1 cellular context compared by ENCODE assay signal in the genomic region with DNA sequence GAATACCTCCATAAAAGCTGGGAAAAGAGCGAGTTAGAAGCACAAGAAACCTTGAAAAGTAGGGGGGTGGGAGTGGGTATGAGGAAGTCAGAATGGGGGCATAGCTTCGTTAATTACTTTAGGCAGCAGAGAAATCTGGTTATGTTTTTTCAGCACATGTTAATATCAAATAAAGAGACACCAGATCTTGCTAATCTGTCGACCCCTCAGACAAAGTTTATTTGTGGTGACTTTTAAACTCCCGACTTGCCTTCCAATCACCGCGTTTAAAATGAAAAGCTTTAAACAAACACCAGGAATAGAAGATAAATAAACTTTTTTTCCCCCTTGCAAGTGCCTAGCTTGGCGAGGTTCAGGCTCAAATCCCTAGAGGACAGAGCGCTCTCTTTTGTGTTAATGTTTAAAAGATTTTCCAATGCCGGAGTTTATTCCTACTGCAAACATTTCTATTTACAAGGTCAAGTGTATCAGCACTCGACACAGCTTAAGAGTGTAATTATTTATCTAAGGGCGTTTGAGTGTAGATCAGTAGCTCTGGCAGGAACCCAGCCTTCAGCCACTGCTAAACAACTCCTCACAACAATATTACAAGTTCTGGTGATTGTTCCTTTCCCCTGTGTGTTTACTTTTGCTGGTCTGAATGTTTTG.
TF ChIP-seq lines count a peak whose summit lies in the region.

No MANE protein-coding gene starts in this region.

TF ChIP-seq in HepG2, 621 proteins besides CTCF, POLR2A, EP300 and RAD21 (continued from another document and continues in another):
- TF ChIP-seq, protein P1, sequence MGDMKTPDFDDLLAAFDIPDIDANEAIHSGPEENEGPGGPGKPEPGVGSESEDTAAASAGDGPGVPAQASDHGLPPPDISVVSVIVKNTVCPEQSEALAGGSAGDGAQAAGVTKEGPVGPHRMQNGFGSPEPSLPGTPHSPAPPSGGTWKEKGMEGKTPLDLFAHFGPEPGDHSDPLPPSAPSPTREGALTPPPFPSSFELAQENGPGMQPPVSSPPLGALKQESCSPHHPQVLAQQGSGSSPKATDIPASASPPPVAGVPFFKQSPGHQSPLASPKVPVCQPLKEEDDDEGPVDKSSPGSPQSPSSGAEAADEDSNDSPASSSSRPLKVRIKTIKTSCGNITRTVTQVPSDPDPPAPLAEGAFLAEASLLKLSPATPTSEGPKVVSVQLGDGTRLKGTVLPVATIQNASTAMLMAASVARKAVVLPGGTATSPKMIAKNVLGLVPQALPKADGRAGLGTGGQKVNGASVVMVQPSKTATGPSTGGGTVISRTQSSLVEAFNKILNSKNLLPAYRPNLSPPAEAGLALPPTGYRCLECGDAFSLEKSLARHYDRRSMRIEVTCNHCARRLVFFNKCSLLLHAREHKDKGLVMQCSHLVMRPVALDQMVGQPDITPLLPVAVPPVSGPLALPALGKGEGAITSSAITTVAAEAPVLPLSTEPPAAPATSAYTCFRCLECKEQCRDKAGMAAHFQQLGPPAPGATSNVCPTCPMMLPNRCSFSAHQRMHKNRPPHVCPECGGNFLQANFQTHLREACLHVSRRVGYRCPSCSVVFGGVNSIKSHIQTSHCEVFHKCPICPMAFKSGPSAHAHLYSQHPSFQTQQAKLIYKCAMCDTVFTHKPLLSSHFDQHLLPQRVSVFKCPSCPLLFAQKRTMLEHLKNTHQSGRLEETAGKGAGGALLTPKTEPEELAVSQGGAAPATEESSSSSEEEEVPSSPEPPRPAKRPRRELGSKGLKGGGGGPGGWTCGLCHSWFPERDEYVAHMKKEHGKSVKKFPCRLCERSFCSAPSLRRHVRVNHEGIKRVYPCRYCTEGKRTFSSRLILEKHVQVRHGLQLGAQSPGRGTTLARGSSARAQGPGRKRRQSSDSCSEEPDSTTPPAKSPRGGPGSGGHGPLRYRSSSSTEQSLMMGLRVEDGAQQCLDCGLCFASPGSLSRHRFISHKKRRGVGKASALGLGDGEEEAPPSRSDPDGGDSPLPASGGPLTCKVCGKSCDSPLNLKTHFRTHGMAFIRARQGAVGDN (CRISPR knock-in tag; IDR thresholded peaks at IDR 0.05): no peak
- no peak for TF ChIP-seq REXO4 (CRISPR knock-in tag; IDR thresholded peaks at IDR 0.05; ENCODE audit: borderline replicate concordance)
- no peak for TF ChIP-seq ZNF788 (CRISPR knock-in tag; IDR thresholded peaks at IDR 0.05; ENCODE audit: borderline replicate concordance)
- TF ChIP-seq ARNTL (CRISPR knock-in tag; IDR thresholded peaks at IDR 0.05): no peak
- no peak for TF ChIP-seq MIER3 (CRISPR knock-in tag; IDR thresholded peaks at IDR 0.05; ENCODE audit: borderline replicate concordance)
- TF ChIP-seq HNRNPK (IDR thresholded peaks at IDR 0.05; ENCODE audit: low read depth, low read length, poor library complexity, severe bottlenecking): no peak
- no peak for TF ChIP-seq ZSCAN20 (CRISPR knock-in tag; IDR thresholded peaks at IDR 0.05; ENCODE audit: borderline replicate concordance)
- TF ChIP-seq, protein P2, sequence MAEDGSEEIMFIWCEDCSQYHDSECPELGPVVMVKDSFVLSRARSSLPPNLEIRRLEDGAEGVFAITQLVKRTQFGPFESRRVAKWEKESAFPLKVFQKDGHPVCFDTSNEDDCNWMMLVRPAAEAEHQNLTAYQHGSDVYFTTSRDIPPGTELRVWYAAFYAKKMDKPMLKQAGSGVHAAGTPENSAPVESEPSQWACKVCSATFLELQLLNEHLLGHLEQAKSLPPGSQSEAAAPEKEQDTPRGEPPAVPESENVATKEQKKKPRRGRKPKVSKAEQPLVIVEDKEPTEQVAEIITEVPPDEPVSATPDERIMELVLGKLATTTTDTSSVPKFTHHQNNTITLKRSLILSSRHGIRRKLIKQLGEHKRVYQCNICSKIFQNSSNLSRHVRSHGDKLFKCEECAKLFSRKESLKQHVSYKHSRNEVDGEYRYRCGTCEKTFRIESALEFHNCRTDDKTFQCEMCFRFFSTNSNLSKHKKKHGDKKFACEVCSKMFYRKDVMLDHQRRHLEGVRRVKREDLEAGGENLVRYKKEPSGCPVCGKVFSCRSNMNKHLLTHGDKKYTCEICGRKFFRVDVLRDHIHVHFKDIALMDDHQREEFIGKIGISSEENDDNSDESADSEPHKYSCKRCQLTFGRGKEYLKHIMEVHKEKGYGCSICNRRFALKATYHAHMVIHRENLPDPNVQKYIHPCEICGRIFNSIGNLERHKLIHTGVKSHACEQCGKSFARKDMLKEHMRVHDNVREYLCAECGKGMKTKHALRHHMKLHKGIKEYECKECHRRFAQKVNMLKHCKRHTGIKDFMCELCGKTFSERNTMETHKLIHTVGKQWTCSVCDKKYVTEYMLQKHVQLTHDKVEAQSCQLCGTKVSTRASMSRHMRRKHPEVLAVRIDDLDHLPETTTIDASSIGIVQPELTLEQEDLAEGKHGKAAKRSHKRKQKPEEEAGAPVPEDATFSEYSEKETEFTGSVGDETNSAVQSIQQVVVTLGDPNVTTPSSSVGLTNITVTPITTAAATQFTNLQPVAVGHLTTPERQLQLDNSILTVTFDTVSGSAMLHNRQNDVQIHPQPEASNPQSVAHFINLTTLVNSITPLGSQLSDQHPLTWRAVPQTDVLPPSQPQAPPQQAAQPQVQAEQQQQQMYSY (CRISPR knock-in tag; IDR thresholded peaks at IDR 0.05): no peak
- TF ChIP-seq ZNF761 (CRISPR knock-in tag; conservative IDR thresholded peaks at IDR 0.05): no peak
- TF ChIP-seq, protein P3, sequence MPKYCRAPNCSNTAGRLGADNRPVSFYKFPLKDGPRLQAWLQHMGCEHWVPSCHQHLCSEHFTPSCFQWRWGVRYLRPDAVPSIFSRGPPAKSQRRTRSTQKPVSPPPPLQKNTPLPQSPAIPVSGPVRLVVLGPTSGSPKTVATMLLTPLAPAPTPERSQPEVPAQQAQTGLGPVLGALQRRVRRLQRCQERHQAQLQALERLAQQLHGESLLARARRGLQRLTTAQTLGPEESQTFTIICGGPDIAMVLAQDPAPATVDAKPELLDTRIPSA (CRISPR knock-in tag; IDR thresholded peaks at IDR 0.05; ENCODE audit: borderline replicate concordance): no peak
- TF ChIP-seq, protein P4, sequence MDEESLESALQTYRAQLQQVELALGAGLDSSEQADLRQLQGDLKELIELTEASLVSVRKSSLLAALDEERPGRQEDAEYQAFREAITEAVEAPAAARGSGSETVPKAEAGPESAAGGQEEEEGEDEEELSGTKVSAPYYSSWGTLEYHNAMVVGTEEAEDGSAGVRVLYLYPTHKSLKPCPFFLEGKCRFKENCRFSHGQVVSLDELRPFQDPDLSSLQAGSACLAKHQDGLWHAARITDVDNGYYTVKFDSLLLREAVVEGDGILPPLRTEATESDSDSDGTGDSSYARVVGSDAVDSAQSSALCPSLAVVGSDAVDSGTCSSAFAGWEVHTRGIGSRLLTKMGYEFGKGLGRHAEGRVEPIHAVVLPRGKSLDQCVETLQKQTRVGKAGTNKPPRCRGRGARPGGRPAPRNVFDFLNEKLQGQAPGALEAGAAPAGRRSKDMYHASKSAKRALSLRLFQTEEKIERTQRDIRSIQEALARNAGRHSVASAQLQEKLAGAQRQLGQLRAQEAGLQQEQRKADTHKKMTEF (CRISPR knock-in tag; IDR thresholded peaks at IDR 0.05): no peak
- 0 out of 2 replicates have a peak, but pooled peaks have one; percentile 33 for TF ChIP-seq GATAD2A (CRISPR knock-in tag; IDR thresholded peaks at IDR 0.05)
- TF ChIP-seq, protein P5, sequence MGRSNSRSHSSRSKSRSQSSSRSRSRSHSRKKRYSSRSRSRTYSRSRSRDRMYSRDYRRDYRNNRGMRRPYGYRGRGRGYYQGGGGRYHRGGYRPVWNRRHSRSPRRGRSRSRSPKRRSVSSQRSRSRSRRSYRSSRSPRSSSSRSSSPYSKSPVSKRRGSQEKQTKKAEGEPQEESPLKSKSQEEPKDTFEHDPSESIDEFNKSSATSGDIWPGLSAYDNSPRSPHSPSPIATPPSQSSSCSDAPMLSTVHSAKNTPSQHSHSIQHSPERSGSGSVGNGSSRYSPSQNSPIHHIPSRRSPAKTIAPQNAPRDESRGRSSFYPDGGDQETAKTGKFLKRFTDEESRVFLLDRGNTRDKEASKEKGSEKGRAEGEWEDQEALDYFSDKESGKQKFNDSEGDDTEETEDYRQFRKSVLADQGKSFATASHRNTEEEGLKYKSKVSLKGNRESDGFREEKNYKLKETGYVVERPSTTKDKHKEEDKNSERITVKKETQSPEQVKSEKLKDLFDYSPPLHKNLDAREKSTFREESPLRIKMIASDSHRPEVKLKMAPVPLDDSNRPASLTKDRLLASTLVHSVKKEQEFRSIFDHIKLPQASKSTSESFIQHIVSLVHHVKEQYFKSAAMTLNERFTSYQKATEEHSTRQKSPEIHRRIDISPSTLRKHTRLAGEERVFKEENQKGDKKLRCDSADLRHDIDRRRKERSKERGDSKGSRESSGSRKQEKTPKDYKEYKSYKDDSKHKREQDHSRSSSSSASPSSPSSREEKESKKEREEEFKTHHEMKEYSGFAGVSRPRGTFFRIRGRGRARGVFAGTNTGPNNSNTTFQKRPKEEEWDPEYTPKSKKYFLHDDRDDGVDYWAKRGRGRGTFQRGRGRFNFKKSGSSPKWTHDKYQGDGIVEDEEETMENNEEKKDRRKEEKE (IDR thresholded peaks at IDR 0.05): no peak
- TF ChIP-seq ZFAT (CRISPR knock-in tag; conservative IDR thresholded peaks at IDR 0.05): no peak
- TF ChIP-seq KMT2A (CRISPR knock-in tag; IDR thresholded peaks at IDR 0.05): no peak
- no peak for TF ChIP-seq IRX3 (CRISPR knock-in tag; IDR thresholded peaks at IDR 0.05; ENCODE audit: borderline replicate concordance, low read depth)
- TF ChIP-seq PAWR (CRISPR knock-in tag; IDR thresholded peaks at IDR 0.05; ENCODE audit: borderline replicate concordance): no peak
- TF ChIP-seq HNF4G (IDR thresholded peaks at IDR 0.05; ENCODE audit: borderline replicate concordance, low read depth, low read length): no peak
- no peak for TF ChIP-seq HNF4G (CRISPR knock-in tag; IDR thresholded peaks at IDR 0.05; ENCODE audit: borderline replicate concordance, low read depth)
- TF ChIP-seq ZNF766 (CRISPR knock-in tag; IDR thresholded peaks at IDR 0.05; ENCODE audit: borderline replicate concordance): no peak
- TF ChIP-seq, protein P6, sequence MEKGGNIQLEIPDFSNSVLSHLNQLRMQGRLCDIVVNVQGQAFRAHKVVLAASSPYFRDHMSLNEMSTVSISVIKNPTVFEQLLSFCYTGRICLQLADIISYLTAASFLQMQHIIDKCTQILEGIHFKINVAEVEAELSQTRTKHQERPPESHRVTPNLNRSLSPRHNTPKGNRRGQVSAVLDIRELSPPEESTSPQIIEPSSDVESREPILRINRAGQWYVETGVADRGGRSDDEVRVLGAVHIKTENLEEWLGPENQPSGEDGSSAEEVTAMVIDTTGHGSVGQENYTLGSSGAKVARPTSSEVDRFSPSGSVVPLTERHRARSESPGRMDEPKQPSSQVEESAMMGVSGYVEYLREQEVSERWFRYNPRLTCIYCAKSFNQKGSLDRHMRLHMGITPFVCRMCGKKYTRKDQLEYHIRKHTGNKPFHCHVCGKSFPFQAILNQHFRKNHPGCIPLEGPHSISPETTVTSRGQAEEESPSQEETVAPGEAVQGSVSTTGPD (CRISPR knock-in tag; IDR thresholded peaks at IDR 0.05): no peak
- no peak for TF ChIP-seq RBFOX2 (IDR thresholded peaks at IDR 0.05; ENCODE audit: low read depth, low read length)
- no peak for TF ChIP-seq ZSCAN9 (CRISPR knock-in tag; IDR thresholded peaks at IDR 0.05; ENCODE audit: borderline replicate concordance)
- no peak for TF ChIP-seq ZNF160 (CRISPR knock-in tag; IDR thresholded peaks at IDR 0.05)
- no peak for TF ChIP-seq MTA1 (CRISPR knock-in tag; IDR thresholded peaks at IDR 0.05; ENCODE audit: borderline replicate concordance)
- no peak for TF ChIP-seq ZNF850 (CRISPR knock-in tag; conservative IDR thresholded peaks at IDR 0.05)
- TF ChIP-seq, protein P7, sequence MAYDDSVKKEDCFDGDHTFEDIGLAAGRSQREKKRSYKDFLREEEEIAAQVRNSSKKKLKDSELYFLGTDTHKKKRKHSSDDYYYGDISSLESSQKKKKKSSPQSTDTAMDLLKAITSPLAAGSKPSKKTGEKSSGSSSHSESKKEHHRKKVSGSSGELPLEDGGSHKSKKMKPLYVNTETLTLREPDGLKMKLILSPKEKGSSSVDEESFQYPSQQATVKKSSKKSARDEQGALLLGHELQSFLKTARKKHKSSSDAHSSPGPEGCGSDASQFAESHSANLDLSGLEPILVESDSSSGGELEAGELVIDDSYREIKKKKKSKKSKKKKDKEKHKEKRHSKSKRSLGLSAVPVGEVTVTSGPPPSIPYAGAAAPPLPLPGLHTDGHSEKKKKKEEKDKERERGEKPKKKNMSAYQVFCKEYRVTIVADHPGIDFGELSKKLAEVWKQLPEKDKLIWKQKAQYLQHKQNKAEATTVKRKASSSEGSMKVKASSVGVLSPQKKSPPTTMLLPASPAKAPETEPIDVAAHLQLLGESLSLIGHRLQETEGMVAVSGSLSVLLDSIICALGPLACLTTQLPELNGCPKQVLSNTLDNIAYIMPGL (CRISPR knock-in tag; IDR thresholded peaks at IDR 0.05; ENCODE audit: borderline replicate concordance in 1 of 2, low read depth in 1 of 2): no peak
- TF ChIP-seq, protein P8, sequence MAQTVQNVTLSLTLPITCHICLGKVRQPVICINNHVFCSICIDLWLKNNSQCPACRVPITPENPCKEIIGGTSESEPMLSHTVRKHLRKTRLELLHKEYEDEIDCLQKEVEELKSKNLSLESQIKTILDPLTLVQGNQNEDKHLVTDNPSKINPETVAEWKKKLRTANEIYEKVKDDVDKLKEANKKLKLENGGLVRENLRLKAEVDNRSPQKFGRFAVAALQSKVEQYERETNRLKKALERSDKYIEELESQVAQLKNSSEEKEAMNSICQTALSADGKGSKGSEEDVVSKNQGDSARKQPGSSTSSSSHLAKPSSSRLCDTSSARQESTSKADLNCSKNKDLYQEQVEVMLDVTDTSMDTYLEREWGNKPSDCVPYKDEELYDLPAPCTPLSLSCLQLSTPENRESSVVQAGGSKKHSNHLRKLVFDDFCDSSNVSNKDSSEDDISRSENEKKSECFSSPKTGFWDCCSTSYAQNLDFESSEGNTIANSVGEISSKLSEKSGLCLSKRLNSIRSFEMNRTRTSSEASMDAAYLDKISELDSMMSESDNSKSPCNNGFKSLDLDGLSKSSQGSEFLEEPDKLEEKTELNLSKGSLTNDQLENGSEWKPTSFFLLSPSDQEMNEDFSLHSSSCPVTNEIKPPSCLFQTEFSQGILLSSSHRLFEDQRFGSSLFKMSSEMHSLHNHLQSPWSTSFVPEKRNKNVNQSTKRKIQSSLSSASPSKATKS (CRISPR knock-in tag; IDR thresholded peaks at IDR 0.05): no peak
- no peak for TF ChIP-seq ZNF629 (CRISPR knock-in tag; conservative IDR thresholded peaks at IDR 0.05)
- no peak for TF ChIP-seq ZNF83 (CRISPR knock-in tag; IDR thresholded peaks at IDR 0.05; ENCODE audit: borderline replicate concordance)
- TF ChIP-seq ZNF451 (CRISPR knock-in tag; IDR thresholded peaks at IDR 0.05): no peak
- TF ChIP-seq ZBTB7B (CRISPR knock-in tag; IDR thresholded peaks at IDR 0.05): no peak
- TF ChIP-seq RARA (CRISPR knock-in tag; IDR thresholded peaks at IDR 0.05): peak; percentile 59
- TF ChIP-seq SKI (IDR thresholded peaks at IDR 0.05; ENCODE audit: partially characterized antibody): peak; percentile 64
- no peak for TF ChIP-seq SUZ12 (IDR thresholded peaks at IDR 0.05; ENCODE audit: low read depth, low read length)
- no peak for TF ChIP-seq MIXL1 (CRISPR knock-in tag; IDR thresholded peaks at IDR 0.05)
- TF ChIP-seq CBX2 (IDR thresholded peaks at IDR 0.05; ENCODE audit: low read depth, low read length): no peak
- no peak for TF ChIP-seq CBX2 (CRISPR knock-in tag; IDR thresholded peaks at IDR 0.05; ENCODE audit: low read depth)
- TF ChIP-seq SIN3A (IDR thresholded peaks at IDR 0.05; ENCODE audit: borderline replicate concordance, low read depth, low read length): no peak
- TF ChIP-seq RARG (CRISPR knock-in tag; IDR thresholded peaks at IDR 0.05; ENCODE audit: low read depth): no peak
- 0 out of 2 replicates have a peak, but pooled peaks have one; percentile 33 for TF ChIP-seq TCF7L2 (IDR thresholded peaks at IDR 0.05; ENCODE audit: low read depth, low read length)
